ENCODE assay signal across 10 cellular contexts in the genomic region with DNA sequence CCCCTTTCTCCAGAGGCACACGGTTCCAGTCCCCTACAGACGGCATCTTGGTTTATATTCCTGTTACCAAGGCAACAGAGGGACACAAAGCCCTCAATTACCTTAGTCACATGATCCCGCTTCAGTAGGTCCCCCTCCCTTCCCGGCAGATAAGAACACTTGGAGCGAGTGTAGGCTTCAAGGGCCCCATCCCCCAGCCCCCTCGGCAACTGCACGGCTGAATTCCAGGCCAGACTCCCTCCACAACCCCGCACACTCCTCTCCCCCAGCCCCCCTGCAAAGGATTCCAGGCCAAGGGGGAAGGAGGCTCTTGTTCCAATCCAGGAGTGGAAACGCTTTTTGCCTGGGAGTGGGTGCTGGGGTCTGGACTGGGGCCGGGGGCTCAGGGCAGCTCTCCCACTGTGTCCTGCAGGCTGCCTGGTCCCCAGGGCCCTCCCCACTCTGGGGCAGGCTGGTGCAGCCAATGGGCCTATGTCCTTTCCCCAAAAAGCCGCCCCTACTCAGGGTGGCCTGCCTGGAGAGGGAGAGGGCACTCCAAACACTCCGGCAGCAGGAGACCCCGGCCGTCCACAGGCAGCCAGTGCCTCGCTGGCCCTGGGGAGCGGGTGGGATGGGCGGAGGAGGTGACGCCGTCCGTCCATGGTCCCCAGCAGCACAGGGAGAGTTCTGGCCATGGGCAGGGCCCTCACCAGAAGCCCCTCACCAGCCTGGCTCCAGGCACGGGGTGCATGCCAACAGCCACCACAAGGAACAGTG.
A peak's percentile ranks its signal among the peaks of the same experiment; 100 is the strongest.
DNase-seq lines count a peak whose midpoint lies in the region; ATAC-seq, FAIRE-seq and TF ChIP-seq lines count a peak whose summit lies in the region.
"Had no signal": no experiment of that assay in that cellular context is flagged by ENCODE, and none has a peak within 500 bp of the region (broad histone marks: within the 10 kb centered on the region; RNA-seq: fewer than 3 reads in every experiment).

No MANE protein-coding gene starts in this region.

- H3K36me3 Mint-ChIP-seq in glutamatergic neuron (ENCODE audit: unreplicated experiment) = no peaks in the 10 kb centered on the region
- peaks cover 2% of the 10 kb centered on the region for H3K36me3 Mint-ChIP-seq in activated naive CD4-positive, alpha-beta T cell treated with anti-CD3 and anti-CD28 coated beads, Interleukin-2, amount 10 ng/mL, durations not matched to agents 7 days and 5 days

- TF ChIP-seq CTCF in glutamatergic neuron (IDR thresholded peaks at IDR 0.05; ENCODE audit: partially characterized antibody, unreplicated experiment) = no peak

- peak overlapping the region; percentile 59 for H3K4me3 Mint-ChIP-seq in glutamatergic neuron (ENCODE audit: unreplicated experiment)
- no peak overlapping the region for H3K4me3 Mint-ChIP-seq in activated naive CD4-positive, alpha-beta T cell treated with anti-CD3 and anti-CD28 coated beads, Interleukin-2, amount 10 ng/mL, durations not matched to agents 7 days and 5 days
- H3K4me3 Mint-ChIP-seq: activated T-cell treated with anti-CD3 and anti-CD28 coated beads, Interleukin-2, amount 50 U/mL, for 4 hours had no signal

- H3K27me3 Mint-ChIP-seq in glutamatergic neuron (ENCODE audit: unreplicated experiment) = peaks cover 8% of the 10 kb centered on the region
- H3K27me3 Mint-ChIP-seq in activated naive CD4-positive, alpha-beta T cell treated with anti-CD3 and anti-CD28 coated beads, Interleukin-2, amount 10 ng/mL, durations not matched to agents 7 days and 5 days = no peaks in the 10 kb centered on the region

- H3K36me3 ChIP-seq in neuron (ENCODE audit: insufficient read depth, low read length) = peaks cover 33% of the 10 kb centered on the region

- H3K9me3 ChIP-seq in neuron (ENCODE audit: low read length) = no peaks in the 10 kb centered on the region

- peaks cover 8% of the 10 kb centered on the region for H3K4me1 Mint-ChIP-seq in glutamatergic neuron (ENCODE audit: low read depth, unreplicated experiment)
- no peaks in the 10 kb centered on the region for H3K4me1 Mint-ChIP-seq in activated naive CD4-positive, alpha-beta T cell treated with anti-CD3 and anti-CD28 coated beads, Interleukin-2, amount 10 ng/mL, durations not matched to agents 7 days and 5 days

- H3K27ac Mint-ChIP-seq in glutamatergic neuron (ENCODE audit: unreplicated experiment) = peak overlapping the region; percentile 62
- H3K27ac Mint-ChIP-seq in activated naive CD4-positive, alpha-beta T cell treated with anti-CD3 and anti-CD28 coated beads, Interleukin-2, amount 10 ng/mL, durations not matched to agents 7 days and 5 days = no peak overlapping the region

- no peak for ATAC-seq in GM19324 (IDR thresholded peaks at IDR 0.05; ENCODE audit: low FRiP score, unreplicated experiment)
- ATAC-seq: activated T-cell treated with anti-CD3 and anti-CD28 coated beads, Interleukin-2, amount 50 U/mL, for 4 hours had no signal

- CTCF ChIA-PET in activated naive CD4-positive, alpha-beta T cell treated with anti-CD3 and anti-CD28 coated beads, Interleukin-2, amount 10 ng/mL, durations not matched to agents 7 days and 5 days (lab: Charles Lee) = interaction anchor here (1.0 to 2.3 kb wide), 8 partner anchors 8 to 91 kb away, joined by 4 to 17 read pairs (median 7); no protein-coding TSS in a partner anchor

- H3K4me3 ChIP-seq in neuron (ENCODE audit: low read length) = peak overlapping the region; percentile 49

- peaks cover 2% of the 10 kb centered on the region for H3K9me3 Mint-ChIP-seq in glutamatergic neuron (ENCODE audit: unreplicated experiment)
- no peaks in the 10 kb centered on the region for H3K9me3 Mint-ChIP-seq in activated naive CD4-positive, alpha-beta T cell treated with anti-CD3 and anti-CD28 coated beads, Interleukin-2, amount 10 ng/mL, durations not matched to agents 7 days and 5 days
- H3K9me3 Mint-ChIP-seq: activated T-cell treated with anti-CD3 and anti-CD28 coated beads, Interleukin-2, amount 50 U/mL, for 4 hours had no signal

- no peak overlapping the region for H2AFZ ChIP-seq in neuron (ENCODE audit: low read depth, low read length)

- H3K4me1 ChIP-seq in neuron (ENCODE audit: insufficient read depth, low read length) = peaks cover 32% of the 10 kb centered on the region

- DNase-seq in GM12892 (ENCODE audit: insufficient read length) = peak; percentile 22
- DNase-seq in NCI-H2196 treated with DMSO at 0.1 percent for 48 hours (lab: John Stamatoyannopoulos, UW; ENCODE audit: unreplicated experiment) = peak; percentile 60
- peak; percentile 43 for DNase-seq in glutamatergic neuron
- no peak for DNase-seq in activated naive CD4-positive, alpha-beta T cell treated with anti-CD3 and anti-CD28 coated beads, Interleukin-2, amount 10 ng/mL, durations not matched to agents 7 days and 5 days
- no peak for DNase-seq in activated CD8-positive, alpha-beta memory T cell treated with anti-CD3 and anti-CD28 coated beads, Interleukin-2, amount 50 U/mL, for 4 hours
- no peak for DNase-seq in HK-2 (ENCODE audit: unreplicated experiment)
- DNase-seq: activated T-cell treated with anti-CD3 and anti-CD28 coated beads, Interleukin-2, amount 50 U/mL, for 4 hours; stimulated activated CD4-positive, alpha-beta T cell treated with anti-CD3 and anti-CD28 coated beads, Interleukin-15, amount 100 ng/mL, for 24 hours had no signal

- no peaks in the 10 kb centered on the region for H3K27me3 ChIP-seq in neuron (ENCODE audit: insufficient read depth, low read length)

- FAIRE-seq in GM12892 (lab: Jason Lieb, UNC) = no peak

- no peak for TF ChIP-seq POLR2A in GM12892 (IDR thresholded peaks at IDR 0.05; ENCODE audit: low read depth, low read length)

Comparison
In these comparisons a context has a peak if more than half of its experiments do, and no peak if none do; other contexts are left out.
1. DNase-seq: peak in GM12892 (single experiment), NCI-H2196 treated with DMSO at 0.1 percent for 48 hours (single experiment) and glutamatergic neuron (single experiment); none in activated naive CD4-positive, alpha-beta T cell treated with anti-CD3 and anti-CD28 coated beads, Interleukin-2, amount 10 ng/mL, durations not matched to agents 7 days and 5 days (single experiment), activated CD8-positive, alpha-beta memory T cell treated with anti-CD3 and anti-CD28 coated beads, Interleukin-2, amount 50 U/mL, for 4 hours (single experiment) and HK-2 (single experiment).